In the genomic region with DNA sequence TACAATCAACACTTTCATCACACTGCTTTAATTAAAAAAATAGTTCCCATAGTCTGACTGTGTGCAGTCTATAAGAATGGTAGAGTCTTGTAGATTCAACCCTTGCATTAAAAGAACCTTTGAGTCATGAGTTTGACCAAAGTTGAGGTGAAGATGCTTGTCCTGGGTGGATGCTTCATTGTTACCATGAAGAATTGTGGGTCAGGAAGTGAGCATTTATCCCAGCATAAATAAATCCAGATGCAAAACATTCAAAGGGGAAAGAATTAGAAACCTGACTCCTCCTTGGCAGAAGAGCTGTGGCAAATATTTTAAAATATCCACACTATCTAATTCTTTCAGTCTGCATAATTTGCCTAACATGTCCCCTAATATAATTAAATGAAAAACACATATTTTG, we compare ENCODE assay signal across 22 cellular contexts.
"Had no signal": no experiment of that assay in that cellular context is flagged by ENCODE, and none has a peak within 500 bp of the region (broad histone marks: within the 10 kb centered on the region; RNA-seq: fewer than 3 reads in every experiment).

No MANE protein-coding gene starts in this region.

- H3K36me3 ChIP-seq: lower lobe of right lung, prostate gland, right atrium auricular region, suprapubic skin, transverse colon, upper lobe of right lung, uterus had no signal

- H3K4me1 ChIP-seq: prostate gland, right atrium auricular region, suprapubic skin, transverse colon, upper lobe of right lung, uterus had no signal

- H3K4me3 ChIP-seq: lower lobe of right lung, prostate gland, right atrium auricular region, smooth muscle cell, suprapubic skin, transverse colon, upper lobe of right lung, uterus had no signal

- DNase-seq: effector CD8-positive, alpha-beta T cell; endodermal cell; head of caudate nucleus; left ventricle myocardium superior; lower lobe of right lung; naive thymus-derived CD8-positive, alpha-beta T cell; nephron progenitor cell; nucleus accumbens; stimulated activated CD4-positive, alpha-beta T cell treated with anti-CD3 and anti-CD28 coated beads, Interleukin-12 subunit alpha, Interleukin-12 subunit beta, amount 100 ng/mL, for 4 hours; stimulated activated CD4-positive, alpha-beta T cell treated with anti-CD3 and anti-CD28 coated beads, Interleukin-1b, Interleukin-23, amount 100 ng/mL, for 48 hours; stimulated activated CD4-positive, alpha-beta T cell treated with anti-CD3 and anti-CD28 coated beads, Interleukin-4, amount 100 ng/mL, for 1 hour; stimulated activated CD8-positive, alpha-beta memory T cell treated with anti-CD3 and anti-CD28 coated beads, Interleukin-4, amount 100 ng/mL, for 48 hours; stimulated activated naive CD4-positive, alpha-beta T cell; stimulated activated naive CD8-positive, alpha-beta T cell treated with anti-CD3 and anti-CD28 coated beads, Interleukin-15, amount 100 ng/mL, for 72 hours; transverse colon; upper lobe of right lung; uterus had no signal

- H3K4me2 ChIP-seq: smooth muscle cell had no signal

- H3K27ac ChIP-seq: epithelial cell of prostate, lower lobe of right lung, prostate gland, right atrium auricular region, suprapubic skin, transverse colon, upper lobe of right lung, uterus had no signal

- H3K27me3 ChIP-seq: right atrium auricular region, suprapubic skin, transverse colon, upper lobe of right lung, uterus had no signal

- H3K9me3 ChIP-seq: lower lobe of right lung, prostate gland, right atrium auricular region, suprapubic skin, transverse colon, upper lobe of right lung, uterus had no signal
